In genomic region chr13:42466609-42467008, GRCh38 we compare ENCODE assay signal across 30 cellular contexts.
DNase-seq lines count a peak whose midpoint lies in the region; ATAC-seq and TF ChIP-seq lines count a peak whose summit lies in the region.
"Had no signal": no experiment of that assay in that cellular context is flagged by ENCODE, and none has a peak within 500 bp of the region (broad histone marks: within the 10 kb centered on the region; RNA-seq: fewer than 3 reads in every experiment).

No MANE protein-coding gene starts in this region.

- H3K4me1 ChIP-seq in psoas muscle = no peaks in the 10 kb centered on the region
- H3K4me1 ChIP-seq in mucosa of descending colon (ENCODE audit: low read depth) = no peaks in the 10 kb centered on the region
- H3K4me1 ChIP-seq: HAP-1, SJSA1 had no signal

- ATAC-seq in natural killer cell (no peak), GM21786 (IDR thresholded peaks at IDR 0.05; ENCODE audit: unreplicated experiment) (peak; percentile 50), GM19467 (IDR thresholded peaks at IDR 0.05; ENCODE audit: unreplicated experiment) (no peak), GM18870 (IDR thresholded peaks at IDR 0.05; ENCODE audit: unreplicated experiment) (no peak), psoas muscle (no peak), mucosa of descending colon (no peak)
- no peak for ATAC-seq in natural killer cell treated with Interleukin-12 subunit alpha and Interleukin-12 subunit beta and Interleukin-15 and Interleukin-18, amount 100 ng/mL, for 72 hours
- no peak for ATAC-seq in central memory CD8-positive, alpha-beta T cell (replicated peaks; ENCODE audit: extremely low read depth, poor library complexity, severe bottlenecking)

- no peak overlapping the region for H3K4me3 Mint-ChIP-seq in natural killer cell
- no peak overlapping the region for H3K4me3 Mint-ChIP-seq in natural killer cell treated with Interleukin-12 subunit alpha and Interleukin-12 subunit beta and Interleukin-15 and Interleukin-18, amount 100 ng/mL, for 72 hours
- no peak overlapping the region for H3K4me3 Mint-ChIP-seq in central memory CD8-positive, alpha-beta T cell
- H3K4me3 Mint-ChIP-seq: HFFc6 had no signal

- WGBS in psoas muscle, 3 donors = 51 to 66% (median 61%) methylated on average over 1 of the region's 1 CpG

- no peaks in the 10 kb centered on the region for H3K36me3 ChIP-seq in psoas muscle (ENCODE audit: insufficient read depth in 1 of 2, low read depth in 1 of 2)
- no peaks in the 10 kb centered on the region for H3K36me3 ChIP-seq in mucosa of descending colon (ENCODE audit: low read depth)
- H3K36me3 ChIP-seq: HAP-1, SJSA1 had no signal

- H3K27me3 Mint-ChIP-seq in natural killer cell (ENCODE audit: low read depth in 2 of 2) = no peaks in the 10 kb centered on the region
- peaks cover 0 to 7% of the 10 kb centered on the region in 2 donors for H3K27me3 Mint-ChIP-seq in natural killer cell treated with Interleukin-12 subunit alpha and Interleukin-12 subunit beta and Interleukin-15 and Interleukin-18, amount 100 ng/mL, for 72 hours
- H3K27me3 Mint-ChIP-seq in central memory CD8-positive, alpha-beta T cell = no peaks in the 10 kb centered on the region
- H3K27me3 Mint-ChIP-seq: CD8-positive, alpha-beta memory T cell had no signal

- DNase-seq in natural killer cell (no peak), psoas muscle (no peak), mucosa of descending colon (no peak)
- no peak for DNase-seq in natural killer cell treated with Interleukin-12 subunit alpha and Interleukin-12 subunit beta and Interleukin-15 and Interleukin-18, amount 100 ng/mL, for 72 hours (ENCODE audit: low spot score)
- DNase-seq in central memory CD8-positive, alpha-beta T cell (ENCODE audit: low spot score in 2 of 2) = no peak
- DNase-seq: Calu3; CD8-positive, alpha-beta memory T cell; DMS79 treated with DMSO at 0.1 percent for 48 hours; GF-D8; GOT3; HFFc6; IMR-90; KG1; MM.1S; NCI-H1092; NCI-H1436; NCI-H187; NCI-H2081 treated with DMSO at 0.1 percent for 48 hours; NCI-H2171; NCI-H226; NCI-H510A; NCI-H69; Right ventricle myocardium superior; RPMI8226 had no signal

- intact Hi-C loops in natural killer cell (cut with micrococcal nuclease) = no loop called here
- intact Hi-C loops in psoas muscle (cut with DNase I) = no loop called here
- intact Hi-C loops in mucosa of descending colon (cut with DNase I, micrococcal nuclease) = no loop called here

- H3K4me3 ChIP-seq in psoas muscle = no peak overlapping the region
- no peak overlapping the region for H3K4me3 ChIP-seq in mucosa of descending colon
- H3K4me3 ChIP-seq: HAP-1, SJSA1 had no signal

- peaks cover 1% of the 10 kb centered on the region for H3K9me3 ChIP-seq in psoas muscle
- peaks cover 5% of the 10 kb centered on the region for H3K9me3 ChIP-seq in mucosa of descending colon
- H3K9me3 ChIP-seq: HAP-1, SJSA1 had no signal

- peaks cover 7 to 9% of the 10 kb centered on the region in 2 donors for H3K9me3 Mint-ChIP-seq in natural killer cell
- H3K9me3 Mint-ChIP-seq in natural killer cell treated with Interleukin-12 subunit alpha and Interleukin-12 subunit beta and Interleukin-15 and Interleukin-18, amount 100 ng/mL, for 72 hours = peaks cover 21% of the 10 kb centered on the region
- H3K9me3 Mint-ChIP-seq in central memory CD8-positive, alpha-beta T cell = peaks cover 7% of the 10 kb centered on the region

- H3K36me3 Mint-ChIP-seq in natural killer cell = peaks cover 18% of the 10 kb centered on the region
- H3K36me3 Mint-ChIP-seq in natural killer cell treated with Interleukin-12 subunit alpha and Interleukin-12 subunit beta and Interleukin-15 and Interleukin-18, amount 100 ng/mL, for 72 hours = peaks cover 27% of the 10 kb centered on the region
- H3K36me3 Mint-ChIP-seq in central memory CD8-positive, alpha-beta T cell (ENCODE audit: insufficient read depth) = no peaks in the 10 kb centered on the region

- H3K27ac Mint-ChIP-seq in natural killer cell = peak overlapping the region; percentile 55 to 80
- H3K27ac Mint-ChIP-seq in natural killer cell treated with Interleukin-12 subunit alpha and Interleukin-12 subunit beta and Interleukin-15 and Interleukin-18, amount 100 ng/mL, for 72 hours = peak overlapping the region in 1 of 2 donors; percentile 24
- peak overlapping the region; percentile 72 for H3K27ac Mint-ChIP-seq in central memory CD8-positive, alpha-beta T cell (ENCODE audit: low read depth)
- H3K27ac Mint-ChIP-seq: HFFc6 had no signal

- no peak overlapping the region for H3K27ac ChIP-seq in psoas muscle
- H3K27ac ChIP-seq: 22Rv1, SJSA1 had no signal

- TF ChIP-seq CTCF in natural killer cell (IDR thresholded peaks at IDR 0.05) (no peak), psoas muscle (IDR thresholded peaks at IDR 0.05) (no peak), mucosa of descending colon (IDR thresholded peaks at IDR 0.05) (no peak)

- H3K4me1 Mint-ChIP-seq in natural killer cell = peaks cover 32 to 41% of the 10 kb centered on the region in 2 donors
- peaks cover 9 to 25% of the 10 kb centered on the region in 2 donors for H3K4me1 Mint-ChIP-seq in natural killer cell treated with Interleukin-12 subunit alpha and Interleukin-12 subunit beta and Interleukin-15 and Interleukin-18, amount 100 ng/mL, for 72 hours (ENCODE audit: low read depth in 2 of 2)
- H3K4me1 Mint-ChIP-seq in central memory CD8-positive, alpha-beta T cell = peaks cover 10% of the 10 kb centered on the region

- H3K27me3 ChIP-seq in psoas muscle (ENCODE audit: insufficient read depth in 3 of 3, low read length in 2 of 3) = no peaks in the 10 kb centered on the region
- H3K27me3 ChIP-seq: SJSA1 had no signal
